2 cellular contexts compared by ENCODE assay signal in genomic region chr2:29164101-29164846, GRCh38.
TF ChIP-seq lines count a peak whose summit lies in the region.

No MANE protein-coding gene starts in this region.

TF ChIP-seq in GM23338, 12 proteins besides CTCF, POLR2A, EP300 and RAD21 (continued from another document):
- TF ChIP-seq REST (IDR thresholded peaks at IDR 0.05; ENCODE audit: unreplicated experiment) (no peak), NANOG (IDR thresholded peaks at IDR 0.05; ENCODE audit: borderline replicate concordance) (no peak), STAT1 (IDR thresholded peaks at IDR 0.05; ENCODE audit: unreplicated experiment) (no peak), EZH2 (IDR thresholded peaks at IDR 0.05; ENCODE audit: low read depth, unreplicated experiment) (no peak), JUNB (IDR thresholded peaks at IDR 0.05; ENCODE audit: unreplicated experiment) (no peak), ZNF114 (CRISPR knock-in tag; IDR thresholded peaks at IDR 0.05) (no peak), ZNF462 (CRISPR knock-in tag; IDR thresholded peaks at IDR 0.05) (no peak), POLR2AphosphoS5 (IDR thresholded peaks at IDR 0.05; ENCODE audit: low read depth) (no peak), ZNF331 (CRISPR knock-in tag; IDR thresholded peaks at IDR 0.05; ENCODE audit: low read depth) (no peak), ETS1 (IDR thresholded peaks at IDR 0.05) (no peak)
TF ChIP-seq in GM23338: peak in this region for 0.

TF ChIP-seq in WTC11, 78 proteins besides CTCF, POLR2A, EP300 and RAD21 (continued from another document):
- no peak for TF ChIP-seq TCF7 (CRISPR knock-in tag; IDR thresholded peaks at IDR 0.05; ENCODE audit: low read depth)
